In the genomic region with DNA sequence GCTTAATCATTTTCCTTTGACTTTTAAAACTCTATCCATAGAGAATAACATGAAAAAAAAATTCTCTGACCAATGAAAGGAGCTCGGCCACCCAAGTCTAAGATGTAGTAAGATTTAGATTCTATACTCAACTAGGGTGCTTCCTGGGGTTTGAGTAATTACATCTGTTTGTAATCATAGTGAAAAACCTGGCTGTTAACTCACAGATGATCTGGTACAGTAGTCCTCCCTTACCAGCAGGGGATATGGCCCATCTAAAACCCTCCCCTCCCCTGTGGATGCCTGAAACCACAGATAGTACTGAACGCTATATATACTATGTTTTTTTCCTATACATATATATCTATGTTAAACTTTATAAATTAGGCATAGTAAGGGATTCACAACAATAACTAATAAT, we compare ENCODE assay signal across 1 cellular context.
TF ChIP-seq lines count a peak whose summit lies in the region.

No MANE protein-coding gene starts in this region.

TF ChIP-seq in HEK293, 187 proteins besides CTCF, POLR2A, EP300 and RAD21 (continued from another document):
- TF ChIP-seq, protein P1, sequence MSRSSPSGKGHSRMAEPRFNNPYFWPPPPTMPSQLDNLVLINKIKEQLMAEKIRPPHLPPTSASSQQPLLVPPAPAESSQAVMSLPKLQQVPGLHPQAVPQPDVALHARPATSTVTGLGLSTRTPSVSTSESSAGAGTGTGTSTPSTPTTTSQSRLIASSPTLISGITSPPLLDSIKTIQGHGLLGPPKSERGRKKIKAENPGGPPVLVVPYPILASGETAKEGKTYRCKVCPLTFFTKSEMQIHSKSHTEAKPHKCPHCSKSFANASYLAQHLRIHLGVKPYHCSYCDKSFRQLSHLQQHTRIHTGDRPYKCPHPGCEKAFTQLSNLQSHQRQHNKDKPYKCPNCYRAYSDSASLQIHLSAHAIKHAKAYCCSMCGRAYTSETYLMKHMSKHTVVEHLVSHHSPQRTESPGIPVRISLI (tag by site-specific recombination; IDR thresholded peaks at IDR 0.05): no peak
- TF ChIP-seq ZNF266 (tag by site-specific recombination; IDR thresholded peaks at IDR 0.05; ENCODE audit: low read depth) (no peak), ZIC2 (tag by site-specific recombination; IDR thresholded peaks at IDR 0.05) (peak; percentile 40; the same call in 1 of the 2 replicates), MYNN (tag by site-specific recombination; IDR thresholded peaks at IDR 0.05; ENCODE audit: borderline replicate concordance) (no peak), WT1 (tag by site-specific recombination; IDR thresholded peaks at IDR 0.05) (peak; percentile 77), ZNF544 (tag by site-specific recombination; IDR thresholded peaks at IDR 0.05) (no peak)
